Comparison of ENCODE assay signal across 8 cellular contexts in genomic region chr12:128069359-128069997, GRCh38.
DNase-seq lines count a peak whose midpoint lies in the region; ATAC-seq and TF ChIP-seq lines count a peak whose summit lies in the region.

No MANE protein-coding gene starts in this region.

- H3K4me2 ChIP-seq in mesendoderm (ENCODE audit: low read length), result no peak overlapping the region

- no peak overlapping the region for H2BK120ac ChIP-seq in mesendoderm (ENCODE audit: low read depth, low read length)

- H3K23ac ChIP-seq in mesendoderm (ENCODE audit: low read length), result no peak overlapping the region

- H3K4me3 ChIP-seq in BJ (ENCODE audit: low read depth, low read length) (no peak overlapping the region), mesendoderm (ENCODE audit: low read length) (no peak overlapping the region)

- POLR2A ChIA-PET in BJ (lab: Charles Lee), result no interaction called here

- no peak overlapping the region for H4K5ac ChIP-seq in mesendoderm (ENCODE audit: low read length)

- H3K56ac ChIP-seq in mesendoderm (ENCODE audit: low read length), result no peak overlapping the region

- no peak overlapping the region for H3K9ac ChIP-seq in mesendoderm (ENCODE audit: low read length)

- no peaks in the 10 kb centered on the region for H3K36me3 ChIP-seq in BJ (ENCODE audit: control insufficient read depth, insufficient read depth, low read length)
- no peaks in the 10 kb centered on the region for H3K36me3 ChIP-seq in mesendoderm (ENCODE audit: control insufficient read depth, insufficient read depth, low read length)

- H4K8ac ChIP-seq in mesendoderm (ENCODE audit: low read depth, low read length), result no peak overlapping the region

- H2AK5ac ChIP-seq in mesendoderm (ENCODE audit: low read length), result no peak overlapping the region

- H2BK15ac ChIP-seq in mesendoderm (replicated peaks; ENCODE audit: low read depth), result no peak overlapping the region

- H3K79me2 ChIP-seq in mesendoderm (ENCODE audit: control insufficient read depth, insufficient read depth, low read length), result no peaks in the 10 kb centered on the region

- no peak overlapping the region for H3K4ac ChIP-seq in mesendoderm (ENCODE audit: low read depth, low read length)

- H2BK5ac ChIP-seq in mesendoderm (ENCODE audit: low read length), result no peak overlapping the region

- WGBS in mesendoderm (ENCODE audit: extremely low coverage, insufficient coverage, low lambda C conversion rate), result no CpG with 5 or more reads among the region's 12 CpGs

- ATAC-seq in HG03159 (IDR thresholded peaks at IDR 0.05; ENCODE audit: unreplicated experiment) (peak; percentile 75), GM19455 (IDR thresholded peaks at IDR 0.05; ENCODE audit: unreplicated experiment) (no peak)

- no peaks in the 10 kb centered on the region for H3K27me3 ChIP-seq in BJ (ENCODE audit: control insufficient read depth, insufficient read depth, low read length)
- H3K27me3 ChIP-seq in mesendoderm (ENCODE audit: insufficient read depth, low read length, poor library complexity), result no peaks in the 10 kb centered on the region

- H3K27ac ChIP-seq in mesendoderm (ENCODE audit: low read depth, low read length), result no peak overlapping the region

- peak; percentile 67 for TF ChIP-seq CTCF in BJ (IDR thresholded peaks at IDR 0.05; ENCODE audit: insufficient read depth, low read depth, low read length)
- peak; percentile 67 for TF ChIP-seq CTCF in GM12874 (IDR thresholded peaks at IDR 0.05; ENCODE audit: insufficient read depth, low read depth, low read length)

- CTCF ChIA-PET in BJ (lab: Yijun Ruan, JAX), result interaction anchor here (0.8 to 1.9 kb wide), 8 partner anchors 9 to 960 kb away, joined by 3 to 8 read pairs (median 5); no protein-coding TSS in a partner anchor

- DNase-seq in BJ (ENCODE audit: low read depth) (peak; percentile 21), NCI-H774 (lab: John Stamatoyannopoulos, UW) (peak; percentile 55), cerebellar cortex (ENCODE audit: low spot score) (peak; percentile 76), mesendoderm (peak; percentile 58), COLO829 (ENCODE audit: low spot score) (no peak)

- no peaks in the 10 kb centered on the region for H3K79me1 ChIP-seq in mesendoderm (ENCODE audit: low read length)

- no peaks in the 10 kb centered on the region for H3K4me1 ChIP-seq in mesendoderm (ENCODE audit: control insufficient read depth, low read depth, low read length)

- H3K18ac ChIP-seq in mesendoderm (ENCODE audit: low read length), result no peak overlapping the region
